ENCODE assay signal across 8 cellular contexts in the genomic region with DNA sequence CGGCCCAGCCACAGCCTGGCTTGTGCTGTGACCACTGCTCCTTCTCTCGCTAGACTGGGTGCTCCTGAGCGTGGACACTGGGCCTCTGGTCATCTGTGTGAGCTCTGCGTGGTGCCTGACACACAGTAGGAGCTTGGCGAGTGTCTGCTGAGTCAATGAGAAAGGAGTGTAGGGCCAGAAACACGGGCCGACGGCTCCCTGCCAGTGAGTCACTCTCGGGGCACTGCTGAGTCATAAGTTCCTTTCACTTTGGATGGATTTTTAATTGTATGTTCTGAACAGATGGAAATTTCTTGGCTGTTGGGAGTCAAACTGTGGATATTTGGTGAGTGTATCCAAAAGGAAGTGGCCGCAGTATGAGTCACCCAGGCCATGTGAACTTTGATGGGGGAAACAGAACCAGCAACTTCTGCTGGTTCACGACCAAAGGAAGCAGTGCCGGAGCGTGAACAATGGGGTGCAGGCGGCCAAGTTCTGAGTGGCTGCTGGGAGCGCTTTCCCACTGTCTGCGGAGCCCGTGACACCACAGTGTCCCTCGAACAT. TPM values are rescaled to one million over a fixed set of nuclear protein-coding genes. Genes with fewer than 3 reads are reported as not detected.
DNase-seq lines count a peak whose midpoint lies in the region; ATAC-seq lines count a peak whose summit lies in the region.

No MANE protein-coding gene starts in this region.

- no peaks in the 10 kb centered on the region for H3K9me3 Mint-ChIP-seq in activated CD4-positive, alpha-beta memory T cell treated with anti-CD3 and anti-CD28 coated beads, Interleukin-2, amount 10 ng/mL, durations not matched to agents 7 days and 5 days
- no peaks in the 10 kb centered on the region for H3K9me3 Mint-ChIP-seq in naive thymus-derived CD4-positive, alpha-beta T cell

- no peaks in the 10 kb centered on the region for H3K27me3 ChIP-seq in ACC112 (ENCODE audit: insufficient read depth, low read length)
- H3K27me3 ChIP-seq in naive thymus-derived CD4-positive, alpha-beta T cell (ENCODE audit: control insufficient read depth in 2 of 2, insufficient read depth in 2 of 2, low read length in 2 of 2) = no peaks in the 10 kb centered on the region

- DNase-seq in HS-27A (ENCODE audit: low read depth) (peak; percentile 98), GM19240 (ENCODE audit: insufficient read length, low spot score) (no peak)
- peak; percentile 59 for DNase-seq in activated CD4-positive, alpha-beta memory T cell treated with anti-CD3 and anti-CD28 coated beads, Interleukin-2, amount 10 ng/mL, durations not matched to agents 7 days and 5 days
- peak in 1 of 9 donors; percentile 43 for DNase-seq in naive thymus-derived CD4-positive, alpha-beta T cell
- no peak for DNase-seq in effector CD4-positive, alpha-beta T cell

- peak overlapping the region; percentile 28 for H3K4me3 Mint-ChIP-seq in activated CD4-positive, alpha-beta memory T cell treated with anti-CD3 and anti-CD28 coated beads, Interleukin-2, amount 10 ng/mL, durations not matched to agents 7 days and 5 days
- no peak overlapping the region for H3K4me3 Mint-ChIP-seq in naive thymus-derived CD4-positive, alpha-beta T cell

- POLR2A ChIA-PET in activated CD4-positive, alpha-beta memory T cell treated with anti-CD3 and anti-CD28 coated beads, Interleukin-2, amount 10 ng/mL, durations not matched to agents 7 days and 5 days (lab: Charles Lee) = no interaction called here
- POLR2A ChIA-PET in naive thymus-derived CD4-positive, alpha-beta T cell (lab: Charles Lee) = no interaction called here

- H3K9me3 ChIP-seq in naive thymus-derived CD4-positive, alpha-beta T cell (ENCODE audit: control insufficient read depth in 2 of 3, low read length in 3 of 3) = no peaks in the 10 kb centered on the region

- H2AFZ ChIP-seq in ACC112 (ENCODE audit: low read length, unreplicated experiment) = no peak overlapping the region

- ATAC-seq in esophagus mucosa = peak; percentile 76
- peak; percentile 55 for ATAC-seq in naive thymus-derived CD4-positive, alpha-beta T cell

- H3K36me3 ChIP-seq in ACC112 (ENCODE audit: insufficient read depth, low read length) = no peaks in the 10 kb centered on the region
- no peaks in the 10 kb centered on the region for H3K36me3 ChIP-seq in naive thymus-derived CD4-positive, alpha-beta T cell (ENCODE audit: control insufficient read depth in 2 of 3, insufficient read depth in 3 of 3, low read length in 3 of 3)

- H3K4me3 ChIP-seq in ACC112 (ENCODE audit: low read depth, low read length) = peak overlapping the region; percentile 61
- no peak overlapping the region for H3K4me3 ChIP-seq in naive thymus-derived CD4-positive, alpha-beta T cell (ENCODE audit: low read length)

- H3K27ac ChIP-seq in ACC112 (ENCODE audit: low read depth, low read length) (peak overlapping the region; percentile 100), temporal lobe (ENCODE audit: low read depth, low read length) (peak overlapping the region; percentile 59)
- no peak overlapping the region for H3K27ac ChIP-seq in naive thymus-derived CD4-positive, alpha-beta T cell (ENCODE audit: low read depth, low read length)

- CTCF ChIA-PET in activated CD4-positive, alpha-beta memory T cell treated with anti-CD3 and anti-CD28 coated beads, Interleukin-2, amount 10 ng/mL, durations not matched to agents 7 days and 5 days (lab: Charles Lee) = no interaction called here
- CTCF ChIA-PET in naive thymus-derived CD4-positive, alpha-beta T cell (lab: Charles Lee) = no interaction called here

- intact Hi-C loops in naive thymus-derived CD4-positive, alpha-beta T cell (cut with micrococcal nuclease) = no loop called here

- H3K4me1 ChIP-seq in ACC112 (ENCODE audit: control insufficient read depth, insufficient read depth, low read length, unreplicated experiment) = peaks cover 41% of the 10 kb centered on the region
- no peaks in the 10 kb centered on the region for H3K4me1 ChIP-seq in naive thymus-derived CD4-positive, alpha-beta T cell (ENCODE audit: control insufficient read depth in 2 of 2, insufficient read depth in 2 of 2, low read length in 2 of 2)

- no peaks in the 10 kb centered on the region for H3K36me3 Mint-ChIP-seq in activated CD4-positive, alpha-beta memory T cell treated with anti-CD3 and anti-CD28 coated beads, Interleukin-2, amount 10 ng/mL, durations not matched to agents 7 days and 5 days (ENCODE audit: low read depth)
- H3K36me3 Mint-ChIP-seq in naive thymus-derived CD4-positive, alpha-beta T cell = no peaks in the 10 kb centered on the region

- H3K4me1 Mint-ChIP-seq in activated CD4-positive, alpha-beta memory T cell treated with anti-CD3 and anti-CD28 coated beads, Interleukin-2, amount 10 ng/mL, durations not matched to agents 7 days and 5 days = peaks cover 9% of the 10 kb centered on the region
- peaks cover 0 to 7% (median 0%) of the 10 kb centered on the region in 7 donors for H3K4me1 Mint-ChIP-seq in naive thymus-derived CD4-positive, alpha-beta T cell

- H3K27ac Mint-ChIP-seq in activated CD4-positive, alpha-beta memory T cell treated with anti-CD3 and anti-CD28 coated beads, Interleukin-2, amount 10 ng/mL, durations not matched to agents 7 days and 5 days = no peak overlapping the region
- H3K27ac Mint-ChIP-seq in naive thymus-derived CD4-positive, alpha-beta T cell = no peak overlapping the region

- H3K27me3 Mint-ChIP-seq in activated CD4-positive, alpha-beta memory T cell treated with anti-CD3 and anti-CD28 coated beads, Interleukin-2, amount 10 ng/mL, durations not matched to agents 7 days and 5 days = peaks cover 9% of the 10 kb centered on the region
- peaks cover 0 to 7% (median 0%) of the 10 kb centered on the region in 5 donors for H3K27me3 Mint-ChIP-seq in naive thymus-derived CD4-positive, alpha-beta T cell

- H3K79me2 ChIP-seq in ACC112 (ENCODE audit: control insufficient read depth, insufficient read depth, low read length, unreplicated experiment) = no peaks in the 10 kb centered on the region

RNA-seq across cellular contexts. Expression of gene COL18A1, which starts 41.0 kb away (rescaled TPM):
- 1 to 10 TPM; 2.2 to 3.9 TPM for total RNA-seq in activated CD4-positive, alpha-beta memory T cell treated with anti-CD3 and anti-CD28 coated beads, Interleukin-2, amount 10 ng/mL, durations not matched to agents 7 days and 5 days
- 26.7 TPM for total RNA-seq in esophagus mucosa
- total RNA-seq in naive thymus-derived CD4-positive, alpha-beta T cell = 10 to 100 TPM in 4 of 5 experiments, 1 to 10 TPM in 1; 9.0 to 89.8 (median 15.4) TPM
- polyA plus RNA-seq in naive thymus-derived CD4-positive, alpha-beta T cell = 10 to 100 TPM in 1 of 2 donors, 1 to 10 TPM in 1; 7.0 to 15.5 TPM
- total RNA-seq in temporal lobe = 17.0 TPM

Comparison
In these comparisons a context has a peak if more than half of its experiments do, and no peak if none do; other contexts are left out.
1. DNase-seq: peak in HS-27A (single experiment) and activated CD4-positive, alpha-beta memory T cell treated with anti-CD3 and anti-CD28 coated beads, Interleukin-2, amount 10 ng/mL, durations not matched to agents 7 days and 5 days (single experiment); none in GM19240 (single experiment) and effector CD4-positive, alpha-beta T cell (single experiment).